Comparison of ENCODE assay signal across 7 cellular contexts in genomic region chr13:110955072-110955503, GRCh38. TPM values are rescaled to one million over a fixed set of nuclear protein-coding genes. Genes with fewer than 3 reads are reported as not detected.
DNase-seq lines count a peak whose midpoint lies in the region; ATAC-seq, FAIRE-seq and TF ChIP-seq lines count a peak whose summit lies in the region.
"Not testable (repeated sequence)": the region's sequence is repeated elsewhere in the genome, so short reads cannot be mapped to it uniquely, and the experiment has no call there.

No MANE protein-coding gene starts in this region.

- not testable (repeated sequence) for H3K36me3 Mint-ChIP-seq in activated CD4-positive, alpha-beta memory T cell treated with anti-CD3 and anti-CD28 coated beads for 36 hours

- not testable (repeated sequence) for H3K9me3 Mint-ChIP-seq in activated CD4-positive, alpha-beta memory T cell treated with anti-CD3 and anti-CD28 coated beads for 36 hours

- peak overlapping the region; percentile 15 for H3K27ac Mint-ChIP-seq in activated CD4-positive, alpha-beta memory T cell treated with anti-CD3 and anti-CD28 coated beads for 36 hours

- H3K27ac ChIP-seq in skin epidermis = peak overlapping the region in 15 of 21 experiments; percentile 36 to 88 (median 67)

- TF ChIP-seq CTCF in choroid plexus epithelial cell (conservative IDR thresholded peaks at IDR 0.05; ENCODE audit: low read depth, low read length) = not testable (repeated sequence)

- POLR2A ChIA-PET in activated CD4-positive, alpha-beta memory T cell treated with anti-CD3 and anti-CD28 coated beads for 36 hours (lab: Charles Lee) = not testable (repeated sequence)

- intact Hi-C loops in activated CD4-positive, alpha-beta memory T cell treated with anti-CD3 and anti-CD28 coated beads for 36 hours (cut with micrococcal nuclease) = loop anchor here (1.0 kb wide), 1 partner anchor 10 kb away; no protein-coding TSS in a partner anchor

- H3K4me1 Mint-ChIP-seq in activated CD4-positive, alpha-beta memory T cell treated with anti-CD3 and anti-CD28 coated beads for 36 hours (ENCODE audit: low read depth) = peaks cover 27% of the 10 kb centered on the region

- not testable (repeated sequence) for DNase-seq in GM12892 (ENCODE audit: insufficient read length)
- peak; percentile 89 for DNase-seq in NCI-H226
- peak; percentile 78 for DNase-seq in activated CD4-positive, alpha-beta memory T cell treated with anti-CD3 and anti-CD28 coated beads for 36 hours
- DNase-seq in choroid plexus epithelial cell (ENCODE audit: low read depth) = peak; percentile 97
- peak; percentile 40 for DNase-seq in kidney glomerular epithelial cell (lab: John Stamatoyannopoulos, UW)

- H3K4me3 ChIP-seq in choroid plexus epithelial cell (ENCODE audit: low read depth, low read length); skin epidermis: not testable (repeated sequence)

- CTCF ChIA-PET in activated CD4-positive, alpha-beta memory T cell treated with anti-CD3 and anti-CD28 coated beads for 36 hours (lab: Charles Lee) = not testable (repeated sequence)

- H3K4me3 Mint-ChIP-seq in activated CD4-positive, alpha-beta memory T cell treated with anti-CD3 and anti-CD28 coated beads for 36 hours = not testable (repeated sequence)

- peak; percentile 73 for FAIRE-seq in GM12892 (lab: Jason Lieb, UNC)

- peak; percentile 54 for ATAC-seq in HG02852 (IDR thresholded peaks at IDR 0.05; ENCODE audit: unreplicated experiment)

- H3K27me3 Mint-ChIP-seq in activated CD4-positive, alpha-beta memory T cell treated with anti-CD3 and anti-CD28 coated beads for 36 hours = peaks cover 12% of the 10 kb centered on the region

- TF ChIP-seq POLR2A in GM12892 (IDR thresholded peaks at IDR 0.05; ENCODE audit: low read depth, low read length) = not testable (repeated sequence)

RNA-seq across cellular contexts. Expression of gene ANKRD10, which starts 40.2 kb away (rescaled TPM):
- 115 TPM for polyA plus RNA-seq in GM12892 (2012; ENCODE audit: missing spikeins)
- total RNA-seq in activated CD4-positive, alpha-beta memory T cell treated with anti-CD3 and anti-CD28 coated beads for 36 hours = 10 to 100 TPM; 83.9 to 97.8 TPM
